Comparison of ENCODE assay signal across 21 cellular contexts in genomic region chr2:213249502-213249901, GRCh38.
"Had no signal": no experiment of that assay in that cellular context is flagged by ENCODE, and none has a peak within 500 bp of the region (broad histone marks: within the 10 kb centered on the region; RNA-seq: fewer than 3 reads in every experiment).

No MANE protein-coding gene starts in this region.

- H3K27me3 ChIP-seq: colonic mucosa, gastroesophageal sphincter, ovary, tibial nerve, uterus had no signal

- H3K4me1 ChIP-seq: colonic mucosa, prostate gland, uterus had no signal

- H3K9me3 ChIP-seq: colonic mucosa, gastroesophageal sphincter, ovary, prostate gland, tibial nerve, uterus had no signal

- H3K9me3 Mint-ChIP-seq: activated B cell treated with CpG ODN at 0.5 μM for 24 hours; activated naive CD4-positive, alpha-beta T cell treated with anti-CD3 and anti-CD28 coated beads, Interleukin-2, amount 10 ng/mL, durations not matched to agents 7 days and 5 days; natural killer cell; stimulated activated naive CD8-positive, alpha-beta T cell treated with anti-CD3 and anti-CD28 coated beads, Interleukin-15, amount 100 ng/mL, for 72 hours had no signal

- H3K36me3 ChIP-seq: colonic mucosa, gastroesophageal sphincter, ovary, prostate gland, tibial nerve, uterus had no signal

- DNase-seq: activated B cell treated with CpG ODN at 0.5 μM for 24 hours; activated CD4-positive, alpha-beta T cell treated with anti-CD3 and anti-CD28 coated beads for 4 hours; activated CD4-positive, alpha-beta T cell treated with anti-CD3 and anti-CD28 coated beads, Interleukin-2, amount 50 U/mL, for 48 hours; activated effector memory CD4-positive, alpha-beta T cell treated with anti-CD3 and anti-CD28 coated beads, Interleukin-2, amount 50 U/mL, for 16 hours; activated naive CD4-positive, alpha-beta T cell treated with anti-CD3 and anti-CD28 coated beads, Interleukin-2, amount 10 ng/mL, durations not matched to agents 7 days and 5 days; activated T-cell treated with anti-CD3 and anti-CD28 coated beads, Interleukin-2, amount 50 U/mL, for 48 hours; amygdala; colonic mucosa; head of caudate nucleus; hypothalamus; left ventricle myocardium superior; midbrain; natural killer cell; ovary; stimulated activated CD4-positive, alpha-beta T cell treated with anti-CD3 and anti-CD28 coated beads, Interleukin-4, amount 100 ng/mL, for 24 hours; stimulated activated naive CD8-positive, alpha-beta T cell treated with anti-CD3 and anti-CD28 coated beads, Interleukin-15, amount 100 ng/mL, for 72 hours; T1000; uterus had no signal

- H3K4me3 Mint-ChIP-seq: activated B cell treated with CpG ODN at 0.5 μM for 24 hours; activated naive CD4-positive, alpha-beta T cell treated with anti-CD3 and anti-CD28 coated beads, Interleukin-2, amount 10 ng/mL, durations not matched to agents 7 days and 5 days; natural killer cell; stimulated activated naive CD8-positive, alpha-beta T cell treated with anti-CD3 and anti-CD28 coated beads, Interleukin-15, amount 100 ng/mL, for 72 hours had no signal

- H3K27ac Mint-ChIP-seq: activated B cell treated with CpG ODN at 0.5 μM for 24 hours; activated naive CD4-positive, alpha-beta T cell treated with anti-CD3 and anti-CD28 coated beads, Interleukin-2, amount 10 ng/mL, durations not matched to agents 7 days and 5 days; natural killer cell; stimulated activated naive CD8-positive, alpha-beta T cell treated with anti-CD3 and anti-CD28 coated beads, Interleukin-15, amount 100 ng/mL, for 72 hours had no signal

- H3K27me3 Mint-ChIP-seq: stimulated activated naive CD8-positive, alpha-beta T cell treated with anti-CD3 and anti-CD28 coated beads, Interleukin-15, amount 100 ng/mL, for 72 hours had no signal

- H3K4me1 Mint-ChIP-seq: activated naive CD4-positive, alpha-beta T cell treated with anti-CD3 and anti-CD28 coated beads, Interleukin-2, amount 10 ng/mL, durations not matched to agents 7 days and 5 days; stimulated activated naive CD8-positive, alpha-beta T cell treated with anti-CD3 and anti-CD28 coated beads, Interleukin-15, amount 100 ng/mL, for 72 hours had no signal

- H3K4me3 ChIP-seq: colonic mucosa, gastroesophageal sphincter, ovary, prostate gland, tibial nerve, uterus had no signal

- H3K27ac ChIP-seq: colonic mucosa, gastroesophageal sphincter, ovary, prostate gland, tibial nerve, uterus had no signal

- H3K36me3 Mint-ChIP-seq: activated naive CD4-positive, alpha-beta T cell treated with anti-CD3 and anti-CD28 coated beads, Interleukin-2, amount 10 ng/mL, durations not matched to agents 7 days and 5 days; natural killer cell had no signal

- ATAC-seq: gastroesophageal sphincter; left ventricle myocardium superior; natural killer cell; stimulated activated naive CD8-positive, alpha-beta T cell treated with anti-CD3 and anti-CD28 coated beads, Interleukin-15, amount 100 ng/mL, for 72 hours had no signal
